1 cellular context compared by ENCODE assay signal in the genomic region with DNA sequence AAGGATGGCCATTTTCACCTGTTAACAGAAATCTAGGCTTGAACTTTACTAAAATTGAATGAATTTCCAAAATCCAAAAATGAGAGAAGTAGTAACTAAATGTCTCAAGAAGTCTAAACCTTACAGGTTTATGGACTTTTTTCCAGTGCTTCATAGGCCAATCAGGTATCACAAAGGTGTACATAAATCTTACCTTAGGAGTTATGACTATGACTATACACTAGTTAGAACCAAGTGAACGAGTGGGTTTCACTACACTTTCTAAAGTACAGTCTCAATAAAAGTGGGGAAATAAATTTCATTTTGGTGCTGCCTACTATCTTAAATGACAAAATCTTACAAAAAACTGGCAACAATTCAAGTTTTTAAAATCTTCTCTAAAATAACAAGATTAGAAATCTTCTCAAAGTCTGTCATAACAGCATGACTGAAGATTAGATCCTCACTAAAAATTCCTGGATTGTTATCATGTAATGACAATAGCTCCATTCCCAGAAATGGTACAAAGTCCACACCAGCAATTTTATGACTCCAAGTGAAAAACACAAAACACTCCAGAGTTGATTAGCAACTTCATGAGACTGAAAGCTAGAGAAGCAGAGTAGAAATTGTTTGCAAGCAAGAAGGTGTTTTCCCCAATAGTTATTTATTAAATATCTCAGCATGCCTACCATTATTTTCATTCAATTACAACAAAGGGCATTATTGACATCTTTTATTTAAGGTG.
TF ChIP-seq lines count a peak whose summit lies in the region.

No MANE protein-coding gene starts in this region.

TF ChIP-seq in HepG2, 621 proteins besides CTCF, POLR2A, EP300 and RAD21 (continued from another document):
- TF ChIP-seq, protein P1, sequence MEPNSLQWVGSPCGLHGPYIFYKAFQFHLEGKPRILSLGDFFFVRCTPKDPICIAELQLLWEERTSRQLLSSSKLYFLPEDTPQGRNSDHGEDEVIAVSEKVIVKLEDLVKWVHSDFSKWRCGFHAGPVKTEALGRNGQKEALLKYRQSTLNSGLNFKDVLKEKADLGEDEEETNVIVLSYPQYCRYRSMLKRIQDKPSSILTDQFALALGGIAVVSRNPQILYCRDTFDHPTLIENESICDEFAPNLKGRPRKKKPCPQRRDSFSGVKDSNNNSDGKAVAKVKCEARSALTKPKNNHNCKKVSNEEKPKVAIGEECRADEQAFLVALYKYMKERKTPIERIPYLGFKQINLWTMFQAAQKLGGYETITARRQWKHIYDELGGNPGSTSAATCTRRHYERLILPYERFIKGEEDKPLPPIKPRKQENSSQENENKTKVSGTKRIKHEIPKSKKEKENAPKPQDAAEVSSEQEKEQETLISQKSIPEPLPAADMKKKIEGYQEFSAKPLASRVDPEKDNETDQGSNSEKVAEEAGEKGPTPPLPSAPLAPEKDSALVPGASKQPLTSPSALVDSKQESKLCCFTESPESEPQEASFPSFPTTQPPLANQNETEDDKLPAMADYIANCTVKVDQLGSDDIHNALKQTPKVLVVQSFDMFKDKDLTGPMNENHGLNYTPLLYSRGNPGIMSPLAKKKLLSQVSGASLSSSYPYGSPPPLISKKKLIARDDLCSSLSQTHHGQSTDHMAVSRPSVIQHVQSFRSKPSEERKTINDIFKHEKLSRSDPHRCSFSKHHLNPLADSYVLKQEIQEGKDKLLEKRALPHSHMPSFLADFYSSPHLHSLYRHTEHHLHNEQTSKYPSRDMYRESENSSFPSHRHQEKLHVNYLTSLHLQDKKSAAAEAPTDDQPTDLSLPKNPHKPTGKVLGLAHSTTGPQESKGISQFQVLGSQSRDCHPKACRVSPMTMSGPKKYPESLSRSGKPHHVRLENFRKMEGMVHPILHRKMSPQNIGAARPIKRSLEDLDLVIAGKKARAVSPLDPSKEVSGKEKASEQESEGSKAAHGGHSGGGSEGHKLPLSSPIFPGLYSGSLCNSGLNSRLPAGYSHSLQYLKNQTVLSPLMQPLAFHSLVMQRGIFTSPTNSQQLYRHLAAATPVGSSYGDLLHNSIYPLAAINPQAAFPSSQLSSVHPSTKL (CRISPR knock-in tag; IDR thresholded peaks at IDR 0.05) = peak; percentile 52; the same call in 1 of the 2 replicates
- TF ChIP-seq SOX5 (CRISPR knock-in tag; IDR thresholded peaks at IDR 0.05; ENCODE audit: borderline replicate concordance) = peak; percentile 75; the same call in 1 of the 2 replicates
